In the genomic region with DNA sequence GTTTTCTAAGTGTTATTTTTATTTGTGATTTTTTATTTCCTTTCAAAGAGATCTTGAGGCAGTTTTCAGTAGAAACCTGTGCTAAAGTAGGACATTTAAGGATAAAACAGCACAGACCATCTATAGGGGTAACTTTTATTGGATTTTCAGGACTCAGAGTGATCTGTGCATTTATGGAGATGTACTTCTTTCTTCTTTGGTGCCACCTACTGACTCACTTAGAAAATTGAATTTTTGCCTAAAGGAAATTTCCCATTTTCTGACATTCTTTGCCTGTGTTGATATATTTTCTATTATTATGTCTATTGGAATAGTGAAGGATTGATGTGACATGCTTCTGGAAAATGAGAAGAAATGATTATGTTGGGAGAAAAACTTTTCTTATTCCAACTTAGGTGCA, we compare ENCODE assay signal across 1 cellular context.
TF ChIP-seq lines count a peak whose summit lies in the region.

No MANE protein-coding gene starts in this region.

TF ChIP-seq in HCT116, 20 proteins besides CTCF, POLR2A, EP300 and RAD21 (continued from another document):
- TF ChIP-seq, protein P1, sequence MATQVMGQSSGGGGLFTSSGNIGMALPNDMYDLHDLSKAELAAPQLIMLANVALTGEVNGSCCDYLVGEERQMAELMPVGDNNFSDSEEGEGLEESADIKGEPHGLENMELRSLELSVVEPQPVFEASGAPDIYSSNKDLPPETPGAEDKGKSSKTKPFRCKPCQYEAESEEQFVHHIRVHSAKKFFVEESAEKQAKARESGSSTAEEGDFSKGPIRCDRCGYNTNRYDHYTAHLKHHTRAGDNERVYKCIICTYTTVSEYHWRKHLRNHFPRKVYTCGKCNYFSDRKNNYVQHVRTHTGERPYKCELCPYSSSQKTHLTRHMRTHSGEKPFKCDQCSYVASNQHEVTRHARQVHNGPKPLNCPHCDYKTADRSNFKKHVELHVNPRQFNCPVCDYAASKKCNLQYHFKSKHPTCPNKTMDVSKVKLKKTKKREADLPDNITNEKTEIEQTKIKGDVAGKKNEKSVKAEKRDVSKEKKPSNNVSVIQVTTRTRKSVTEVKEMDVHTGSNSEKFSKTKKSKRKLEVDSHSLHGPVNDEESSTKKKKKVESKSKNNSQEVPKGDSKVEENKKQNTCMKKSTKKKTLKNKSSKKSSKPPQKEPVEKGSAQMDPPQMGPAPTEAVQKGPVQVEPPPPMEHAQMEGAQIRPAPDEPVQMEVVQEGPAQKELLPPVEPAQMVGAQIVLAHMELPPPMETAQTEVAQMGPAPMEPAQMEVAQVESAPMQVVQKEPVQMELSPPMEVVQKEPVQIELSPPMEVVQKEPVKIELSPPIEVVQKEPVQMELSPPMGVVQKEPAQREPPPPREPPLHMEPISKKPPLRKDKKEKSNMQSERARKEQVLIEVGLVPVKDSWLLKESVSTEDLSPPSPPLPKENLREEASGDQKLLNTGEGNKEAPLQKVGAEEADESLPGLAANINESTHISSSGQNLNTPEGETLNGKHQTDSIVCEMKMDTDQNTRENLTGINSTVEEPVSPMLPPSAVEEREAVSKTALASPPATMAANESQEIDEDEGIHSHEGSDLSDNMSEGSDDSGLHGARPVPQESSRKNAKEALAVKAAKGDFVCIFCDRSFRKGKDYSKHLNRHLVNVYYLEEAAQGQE (IDR thresholded peaks at IDR 0.05; ENCODE audit: low read depth): no peak
- TF ChIP-seq, protein P2, sequence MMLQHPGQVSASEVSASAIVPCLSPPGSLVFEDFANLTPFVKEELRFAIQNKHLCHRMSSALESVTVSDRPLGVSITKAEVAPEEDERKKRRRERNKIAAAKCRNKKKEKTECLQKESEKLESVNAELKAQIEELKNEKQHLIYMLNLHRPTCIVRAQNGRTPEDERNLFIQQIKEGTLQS (IDR thresholded peaks at IDR 0.05): no peak
- no peak for TF ChIP-seq SIN3A (IDR thresholded peaks at IDR 0.05; ENCODE audit: low read depth)
- no peak for TF ChIP-seq TCF7L2 (IDR thresholded peaks at IDR 0.05; ENCODE audit: borderline replicate concordance, extremely low read depth, insufficient read depth, insufficient read length)
- TF ChIP-seq EZH2 (IDR thresholded peaks at IDR 0.05): no peak
- no peak for TF ChIP-seq ZNF274 (IDR thresholded peaks at IDR 0.05; ENCODE audit: low read depth, low read length)
- TF ChIP-seq FOSL1 (IDR thresholded peaks at IDR 0.05; ENCODE audit: low read depth): no peak
- TF ChIP-seq SRF (IDR thresholded peaks at IDR 0.05; ENCODE audit: low read depth): no peak
- no peak for TF ChIP-seq CBX3 (IDR thresholded peaks at IDR 0.05; ENCODE audit: low read depth)
- TF ChIP-seq EGR1 (IDR thresholded peaks at IDR 0.05; ENCODE audit: low read depth): no peak
